ENCODE assay signal across 8 cellular contexts in the genomic region with DNA sequence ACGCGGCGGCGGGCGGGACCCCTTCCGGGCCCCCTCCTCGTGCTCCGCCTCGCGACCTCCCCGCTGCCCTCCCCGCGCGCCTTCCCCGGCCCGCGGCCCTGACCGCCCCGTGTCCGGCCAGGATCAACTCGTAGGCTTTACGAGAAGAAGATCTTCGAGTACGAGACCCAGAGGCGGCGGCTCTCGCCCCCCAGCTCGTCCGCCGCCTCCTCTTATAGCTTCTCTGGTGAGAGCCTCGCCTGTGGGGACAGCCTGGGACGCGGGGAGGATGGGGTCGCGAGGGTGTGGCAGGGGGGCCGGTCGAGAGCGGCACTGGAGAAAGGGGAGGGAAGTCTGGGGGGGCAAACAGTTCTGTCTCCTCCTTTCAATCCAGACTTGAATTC. TPM values are rescaled to one million over a fixed set of nuclear protein-coding genes. Genes with fewer than 3 reads are reported as not detected.
DNase-seq lines count a peak whose midpoint lies in the region; ATAC-seq and TF ChIP-seq lines count a peak whose summit lies in the region.

No MANE protein-coding gene starts in this region.

- no peaks in the 10 kb centered on the region for H3K9me3 ChIP-seq in SJCRH30 (replicated peaks)

- peaks cover 5% of the 10 kb centered on the region; the same call in 1 of the 2 replicates for H3K4me1 ChIP-seq in SJCRH30

- no peaks in the 10 kb centered on the region for H3K36me3 ChIP-seq in SJCRH30

- peak; percentile 1 for ATAC-seq in GM21619 (IDR thresholded peaks at IDR 0.05; ENCODE audit: unreplicated experiment)
- ATAC-seq in GM21576 (IDR thresholded peaks at IDR 0.05; ENCODE audit: unreplicated experiment), result no peak
- ATAC-seq in HG02610 (IDR thresholded peaks at IDR 0.05; ENCODE audit: unreplicated experiment), result no peak

- no peak for TF ChIP-seq CTCF in fibroblast of the aortic adventitia (IDR thresholded peaks at IDR 0.05; ENCODE audit: insufficient read depth, low read length)

- peak overlapping the region; percentile 72 for H3K27ac ChIP-seq in SJCRH30

- no peak for DNase-seq in SJCRH30
- DNase-seq in fibroblast of the aortic adventitia (ENCODE audit: low read depth), result no peak
- DNase-seq in skeletal muscle cell (ENCODE audit: low read depth), result no peak
- DNase-seq in NCI-H510A (lab: John Stamatoyannopoulos, UW), result no peak
- no peak for DNase-seq in NCI-H1092 (lab: John Stamatoyannopoulos, UW)

- peaks cover 3% of the 10 kb centered on the region; the same call in 1 of the 2 replicates for H3K27me3 ChIP-seq in SJCRH30

- peak overlapping the region; percentile 89 for H3K4me3 ChIP-seq in SJCRH30
- peak overlapping the region; percentile 75 for H3K4me3 ChIP-seq in fibroblast of the aortic adventitia (ENCODE audit: low read depth, low read length)
- peak overlapping the region; percentile 71 for H3K4me3 ChIP-seq in skeletal muscle cell (ENCODE audit: low read depth, low read length)

RNA-seq across cellular contexts. Expression of a gene that starts 0.5 kb away (rescaled TPM):
- total RNA-seq in SJCRH30 (2014; rRNA removed; shearing (Covaris generic)), result 40.1 and 41.3 TPM in 2 replicates
- 9.6 and 29.9 TPM in 2 replicates for total RNA-seq in fibroblast of the aortic adventitia (ENCODE audit: low replicate concordance)

RNA-seq across cellular contexts. Expression of a gene that starts 5.1 kb away (rescaled TPM):
- total RNA-seq in SJCRH30 (2014; rRNA removed; shearing (Covaris generic)), result 142 and 173 TPM in 2 replicates
- total RNA-seq in fibroblast of the aortic adventitia (ENCODE audit: low replicate concordance), result 549 and 1,365 TPM in 2 replicates

RNA-seq across cellular contexts. Expression of a gene that starts 18.6 kb away (rescaled TPM):
- 3,093 and 3,558 TPM in 2 replicates for total RNA-seq in SJCRH30 (2014; rRNA removed; shearing (Covaris generic))
- total RNA-seq in fibroblast of the aortic adventitia (ENCODE audit: low replicate concordance), result 1,297 and 3,230 TPM in 2 replicates

RNA-seq across cellular contexts. Expression of a gene that starts 29.5 kb away (rescaled TPM):
- total RNA-seq in SJCRH30 (2014; rRNA removed; shearing (Covaris generic)), result 20.9 and 21.7 TPM in 2 replicates
- 15.8 and 31.0 TPM in 2 replicates for total RNA-seq in fibroblast of the aortic adventitia (ENCODE audit: low replicate concordance)

RNA-seq across cellular contexts. Expression of a gene that starts 31.8 kb away (rescaled TPM):
- 8.1 and 12.1 TPM in 2 replicates for total RNA-seq in SJCRH30 (2014; rRNA removed; shearing (Covaris generic))
- 18.0 and 30.9 TPM in 2 replicates for total RNA-seq in fibroblast of the aortic adventitia (ENCODE audit: low replicate concordance)
